ENCODE assay signal across 1 cellular context in genomic region chr6:94511502-94512088, GRCh38.
TF ChIP-seq lines count a peak whose summit lies in the region.

No MANE protein-coding gene starts in this region.

TF ChIP-seq in SK-N-SH, 30 proteins besides CTCF, POLR2A, EP300 and RAD21 (continued from another document):
- TF ChIP-seq, protein P1, sequence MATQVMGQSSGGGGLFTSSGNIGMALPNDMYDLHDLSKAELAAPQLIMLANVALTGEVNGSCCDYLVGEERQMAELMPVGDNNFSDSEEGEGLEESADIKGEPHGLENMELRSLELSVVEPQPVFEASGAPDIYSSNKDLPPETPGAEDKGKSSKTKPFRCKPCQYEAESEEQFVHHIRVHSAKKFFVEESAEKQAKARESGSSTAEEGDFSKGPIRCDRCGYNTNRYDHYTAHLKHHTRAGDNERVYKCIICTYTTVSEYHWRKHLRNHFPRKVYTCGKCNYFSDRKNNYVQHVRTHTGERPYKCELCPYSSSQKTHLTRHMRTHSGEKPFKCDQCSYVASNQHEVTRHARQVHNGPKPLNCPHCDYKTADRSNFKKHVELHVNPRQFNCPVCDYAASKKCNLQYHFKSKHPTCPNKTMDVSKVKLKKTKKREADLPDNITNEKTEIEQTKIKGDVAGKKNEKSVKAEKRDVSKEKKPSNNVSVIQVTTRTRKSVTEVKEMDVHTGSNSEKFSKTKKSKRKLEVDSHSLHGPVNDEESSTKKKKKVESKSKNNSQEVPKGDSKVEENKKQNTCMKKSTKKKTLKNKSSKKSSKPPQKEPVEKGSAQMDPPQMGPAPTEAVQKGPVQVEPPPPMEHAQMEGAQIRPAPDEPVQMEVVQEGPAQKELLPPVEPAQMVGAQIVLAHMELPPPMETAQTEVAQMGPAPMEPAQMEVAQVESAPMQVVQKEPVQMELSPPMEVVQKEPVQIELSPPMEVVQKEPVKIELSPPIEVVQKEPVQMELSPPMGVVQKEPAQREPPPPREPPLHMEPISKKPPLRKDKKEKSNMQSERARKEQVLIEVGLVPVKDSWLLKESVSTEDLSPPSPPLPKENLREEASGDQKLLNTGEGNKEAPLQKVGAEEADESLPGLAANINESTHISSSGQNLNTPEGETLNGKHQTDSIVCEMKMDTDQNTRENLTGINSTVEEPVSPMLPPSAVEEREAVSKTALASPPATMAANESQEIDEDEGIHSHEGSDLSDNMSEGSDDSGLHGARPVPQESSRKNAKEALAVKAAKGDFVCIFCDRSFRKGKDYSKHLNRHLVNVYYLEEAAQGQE (IDR thresholded peaks at IDR 0.05; ENCODE audit: low read depth, low read length) = no peak
- TF ChIP-seq, protein P2, sequence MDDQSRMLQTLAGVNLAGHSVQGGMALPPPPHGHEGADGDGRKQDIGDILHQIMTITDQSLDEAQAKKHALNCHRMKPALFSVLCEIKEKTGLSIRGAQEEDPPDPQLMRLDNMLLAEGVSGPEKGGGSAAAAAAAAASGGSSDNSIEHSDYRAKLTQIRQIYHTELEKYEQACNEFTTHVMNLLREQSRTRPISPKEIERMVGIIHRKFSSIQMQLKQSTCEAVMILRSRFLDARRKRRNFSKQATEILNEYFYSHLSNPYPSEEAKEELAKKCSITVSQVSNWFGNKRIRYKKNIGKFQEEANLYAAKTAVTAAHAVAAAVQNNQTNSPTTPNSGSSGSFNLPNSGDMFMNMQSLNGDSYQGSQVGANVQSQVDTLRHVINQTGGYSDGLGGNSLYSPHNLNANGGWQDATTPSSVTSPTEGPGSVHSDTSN (IDR thresholded peaks at IDR 0.05) = no peak
- TF ChIP-seq FOXJ3 (CRISPR knock-in tag; IDR thresholded peaks at IDR 0.05) (no peak), CHD2 (IDR thresholded peaks at IDR 0.05; ENCODE audit: low read length, partially characterized antibody) (no peak), TCF12 (IDR thresholded peaks at IDR 0.05) (no peak), EZH2phosphoT487 (IDR thresholded peaks at IDR 0.05; ENCODE audit: borderline replicate concordance, low read depth) (no peak), RFX5 (IDR thresholded peaks at IDR 0.05; ENCODE audit: low read length) (no peak)
